In the genomic region with DNA sequence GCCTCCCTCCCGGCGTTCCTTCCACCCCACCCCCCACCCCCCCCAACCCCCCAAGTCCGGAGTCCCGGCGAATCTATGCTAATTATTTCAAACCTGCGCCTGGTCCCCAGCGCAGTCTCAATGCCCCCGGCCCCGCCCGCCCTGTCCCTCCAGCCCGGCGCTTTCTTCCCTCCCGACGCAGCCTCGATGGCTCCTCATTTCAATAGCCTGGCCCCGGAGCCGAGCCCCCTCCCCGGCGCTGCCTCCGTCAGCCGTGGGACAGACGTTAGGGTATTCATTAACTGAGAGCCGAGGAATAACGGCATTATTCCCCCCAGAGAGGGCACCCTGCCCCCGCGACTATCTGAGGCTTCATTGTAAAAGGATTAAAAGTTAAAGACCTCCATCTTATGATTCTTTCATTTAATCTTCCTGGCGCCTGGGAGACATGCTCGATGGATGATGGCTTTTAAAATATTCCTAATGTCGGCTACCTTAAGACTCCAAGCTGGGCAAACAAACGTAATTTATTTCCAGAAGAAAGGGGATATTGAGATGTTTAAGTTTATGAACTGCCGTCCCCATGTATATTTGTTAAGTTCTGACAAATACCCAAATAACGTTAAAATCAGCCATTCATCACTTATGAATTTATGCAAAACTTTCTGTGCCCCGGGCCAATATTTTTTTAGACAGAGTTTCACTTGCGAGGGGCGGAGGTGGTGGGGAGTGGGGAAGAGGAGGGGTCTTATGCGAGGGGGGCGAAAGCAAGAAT, we compare ENCODE assay signal across 9 cellular contexts. TPM values are rescaled to one million over a fixed set of nuclear protein-coding genes. Genes with fewer than 3 reads are reported as not detected.
A peak's percentile ranks its signal among the peaks of the same experiment; 100 is the strongest.
DNase-seq lines count a peak whose midpoint lies in the region; ATAC-seq and TF ChIP-seq lines count a peak whose summit lies in the region.
"Had no signal": no experiment of that assay in that cellular context is flagged by ENCODE, and none has a peak within 500 bp of the region (broad histone marks: within the 10 kb centered on the region; RNA-seq: fewer than 3 reads in every experiment).

No MANE protein-coding gene starts in this region.

- no peak for DNase-seq in AG04450 (ENCODE audit: low read depth, low spot score)
- no peak for DNase-seq in HFF-Myc (ENCODE audit: extremely low read depth, low read depth)
- no peak for DNase-seq in astrocyte of the cerebellum (ENCODE audit: low read depth)
- peak in 3 of 10 donors; percentile 14 to 40 (median 19) for DNase-seq in naive thymus-derived CD8-positive, alpha-beta T cell
- DNase-seq in kidney glomerular epithelial cell (lab: John Stamatoyannopoulos, UW): no peak
- DNase-seq in GM20000 (ENCODE audit: low spot score): no peak
- no peak for DNase-seq in activated gamma-delta T cell treated with Interleukin-2 at 50 U/mL for 16 hours
- DNase-seq: cerebellar nuclear complex had no signal

- in situ Hi-C loops in astrocyte of the cerebellum (cut with HindIII; ENCODE audit: low sequenced_read_pairs): no loop called here

- peak overlapping the region; percentile 87 to 99 (median 96) for H3K27ac Mint-ChIP-seq in naive thymus-derived CD8-positive, alpha-beta T cell

- peak overlapping the region; percentile 90 to 100 (median 94) for H3K4me3 Mint-ChIP-seq in naive thymus-derived CD8-positive, alpha-beta T cell

- peaks cover 0 to 21% (median 0%) of the 10 kb centered on the region in 5 donors for H3K27me3 Mint-ChIP-seq in naive thymus-derived CD8-positive, alpha-beta T cell

- peaks cover 0 to 2% (median 0%) of the 10 kb centered on the region in 3 donors for H3K36me3 Mint-ChIP-seq in naive thymus-derived CD8-positive, alpha-beta T cell

- ATAC-seq in naive thymus-derived CD8-positive, alpha-beta T cell: no peak
- ATAC-seq in GM19324 (IDR thresholded peaks at IDR 0.05; ENCODE audit: low FRiP score, unreplicated experiment): no peak

- CTCF ChIA-PET in AG04450 (lab: Charles Lee): interaction anchor here (12.6 kb wide), 1 partner anchor 120 kb away, joined by 272 read pairs; no protein-coding TSS in a partner anchor

- H3K9me3 Mint-ChIP-seq in naive thymus-derived CD8-positive, alpha-beta T cell: no peaks in the 10 kb centered on the region

- no peaks in the 10 kb centered on the region; the same call in 1 of the 2 replicates for H3K9me3 ChIP-seq in AG04450 (ENCODE audit: control insufficient read depth, insufficient read depth, low read length)

- TF ChIP-seq CTCF in AG04450 (IDR thresholded peaks at IDR 0.05; ENCODE audit: low read depth, low read length) (no peak), HFF-Myc (IDR thresholded peaks at IDR 0.05; ENCODE audit: low read depth, low read length, missing control alignments) (no peak), astrocyte of the cerebellum (IDR thresholded peaks at IDR 0.05; ENCODE audit: low read depth, low read length, missing control alignments) (no peak), GM20000 (IDR thresholded peaks at IDR 0.05; ENCODE audit: extremely low read depth, missing control alignments) (no peak)

- H3K27ac ChIP-seq in AG04450 (ENCODE audit: low read depth, low read length): no peak overlapping the region

- H3K4me3 ChIP-seq in AG04450 (ENCODE audit: low read depth, low read length) (peak overlapping the region; percentile 46), HFF-Myc (replicated peaks; ENCODE audit: low read depth, low read length) (peak overlapping the region; percentile 69), astrocyte of the cerebellum (ENCODE audit: low read depth, low read length) (peak overlapping the region; percentile 17)

- peaks cover 31 to 66% (median 56%) of the 10 kb centered on the region in 4 donors for H3K4me1 Mint-ChIP-seq in naive thymus-derived CD8-positive, alpha-beta T cell

- POLR2A ChIA-PET in AG04450 (lab: Yijun Ruan, JAX): no interaction called here
- POLR2A ChIA-PET in naive thymus-derived CD8-positive, alpha-beta T cell (lab: Charles Lee): interaction anchor here (0.6 to 15.8 kb wide), 9 partner anchors 10 to 1741 kb away, joined by 3 to 349 read pairs (median 7); no protein-coding TSS in a partner anchor

- H3K27me3 ChIP-seq in AG04450 (ENCODE audit: control insufficient read depth, insufficient read depth, low read length): peaks cover 7% of the 10 kb centered on the region

RNA-seq across cellular contexts. Expression of a gene that starts 3.4 kb away (rescaled TPM):
- polyA plus RNA-seq in AG04450 (2011; rRNA removed): 0.64 and 0.97 TPM in 2 replicates
- 0.48 and 0.64 TPM in 2 replicates for polyA minus RNA-seq in AG04450 (2011; rRNA and poly(A)+ RNA removed)
- 100 to 1,000 TPM; 108 to 114 TPM for total RNA-seq in naive thymus-derived CD8-positive, alpha-beta T cell
- 10 to 100 TPM; 23.4 to 54.8 (median 49.9) TPM for polyA plus RNA-seq in naive thymus-derived CD8-positive, alpha-beta T cell

Comparison
In these comparisons a context has a peak if more than half of its experiments do, and no peak if none do; other contexts are left out.
1. H3K4me3 ChIP-seq: peak in every context shown above with its lines; median percentile 69 in HFF-Myc; 46 in AG04450; 17 in astrocyte of the cerebellum.
2. RNA of a gene that starts 3.4 kb away (polyA plus RNA-seq): 23.4 to 54.8 TPM in naive thymus-derived CD8-positive, alpha-beta T cell; 0.64 to 0.97 TPM in AG04450; every median in the first group is over 10 times any median in the second.